8 cellular contexts compared by ENCODE assay signal in the genomic region with DNA sequence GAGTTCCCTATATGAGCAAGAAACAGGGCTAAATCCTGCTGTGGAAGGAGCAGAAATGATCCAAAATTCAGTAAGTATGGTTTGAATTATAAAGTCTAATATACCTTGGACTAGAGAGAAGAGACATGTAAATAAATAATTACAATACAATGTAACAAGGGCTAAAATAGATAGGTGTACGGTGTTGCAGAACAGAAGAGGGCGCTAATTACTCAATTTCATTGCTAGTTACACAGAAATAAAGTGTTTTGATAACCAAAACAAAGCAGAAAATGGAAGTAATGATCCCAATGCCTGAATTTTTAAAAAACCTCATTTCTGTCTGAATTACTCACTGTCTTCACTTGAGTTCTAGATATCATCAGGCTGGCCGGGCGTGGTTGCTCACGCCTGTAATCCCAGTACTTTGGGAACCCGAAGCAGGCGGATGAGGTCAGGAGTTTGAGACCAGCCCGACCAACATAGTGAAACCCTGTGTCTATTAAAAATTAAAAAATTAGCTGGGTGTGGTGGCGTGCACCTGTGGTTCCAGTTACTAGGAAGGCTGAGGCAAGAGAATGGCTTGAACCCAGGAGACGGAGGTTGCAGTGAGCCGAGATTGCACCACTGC. TPM values are rescaled to one million over a fixed set of nuclear protein-coding genes. Genes with fewer than 3 reads are reported as not detected.
A peak's percentile ranks its signal among the peaks of the same experiment; 100 is the strongest.
DNase-seq lines count a peak whose midpoint lies in the region; ATAC-seq and TF ChIP-seq lines count a peak whose summit lies in the region.

No MANE protein-coding gene starts in this region.

- peak; percentile 71 for ATAC-seq in GM21786 (IDR thresholded peaks at IDR 0.05; ENCODE audit: unreplicated experiment)

- CTCF ChIA-PET in CD4-positive, alpha-beta memory T cell (lab: Charles Lee; ENCODE audit: partially characterized antibody): interaction anchor here (2.6 kb wide), 1 partner anchor 53 kb away, joined by 6 read pairs; a partner anchor contains a TSS

- intact Hi-C loops in CD4-positive, alpha-beta memory T cell (cut with micrococcal nuclease): no loop called here
- intact Hi-C loops in lower leg skin (cut with DNase I; ENCODE audit: low total_unique reads): no loop called here

- H3K27ac Mint-ChIP-seq in CD4-positive, alpha-beta memory T cell: no peak overlapping the region

- POLR2A ChIA-PET in CD4-positive, alpha-beta memory T cell (lab: Charles Lee; ENCODE audit: partially characterized antibody): no interaction called here

- H3K9me3 Mint-ChIP-seq in CD4-positive, alpha-beta memory T cell: no peaks in the 10 kb centered on the region

- H3K36me3 ChIP-seq in CD4-positive, alpha-beta memory T cell (ENCODE audit: insufficient read depth, low read length): no peaks in the 10 kb centered on the region

- H3K9me3 ChIP-seq in CD4-positive, alpha-beta memory T cell (ENCODE audit: control insufficient read depth in 1 of 2, low read length in 2 of 2): no peaks in the 10 kb centered on the region

- no peaks in the 10 kb centered on the region for H3K27me3 Mint-ChIP-seq in CD4-positive, alpha-beta memory T cell

- peaks cover 0 to 5% of the 10 kb centered on the region in 2 donors for H3K36me3 Mint-ChIP-seq in CD4-positive, alpha-beta memory T cell

- no peak for TF ChIP-seq CTCF in lower leg skin (IDR thresholded peaks at IDR 0.05)

- H3K27me3 ChIP-seq in CD4-positive, alpha-beta memory T cell (ENCODE audit: insufficient read depth, low read length): no peaks in the 10 kb centered on the region

- no peaks in the 10 kb centered on the region for H3K4me1 ChIP-seq in CD4-positive, alpha-beta memory T cell (ENCODE audit: insufficient read depth, low read length)

- no peaks in the 10 kb centered on the region for H3K4me1 Mint-ChIP-seq in CD4-positive, alpha-beta memory T cell

- peak in 3 of 5 donors; percentile 10 to 23 (median 19) for DNase-seq in CD4-positive, alpha-beta memory T cell
- DNase-seq in NCI-H526 (lab: John Stamatoyannopoulos, UW) (peak; percentile 5 to 73), dermis microvascular lymphatic vessel endothelial cell (ENCODE audit: low read depth in 2 of 2) (peak; percentile 40 to 51), NCI-H187 (lab: John Stamatoyannopoulos, UW) (no peak), H4 (ENCODE audit: low spot score) (no peak), lower leg skin (ENCODE audit: low spot score in 2 of 2) (no peak)
- no peak for DNase-seq in stimulated activated naive CD4-positive, alpha-beta T cell (lab: John Stamatoyannopoulos, UW)

- no peak for TF ChIP-seq POLR2A in lower leg skin (IDR thresholded peaks at IDR 0.05)

- WGBS in lower leg skin, 2 donors: 73 to 77% methylated on average over 11 of the region's 11 CpGs

- H3K4me3 Mint-ChIP-seq in CD4-positive, alpha-beta memory T cell: no peak overlapping the region

- H3K4me3 ChIP-seq in CD4-positive, alpha-beta memory T cell (ENCODE audit: low read length in 2 of 2): no peak overlapping the region
- no peak overlapping the region for H3K4me3 ChIP-seq in lower leg skin (ENCODE audit: low read depth, poor library complexity, severe bottlenecking)

- no peak overlapping the region for H3K27ac ChIP-seq in CD4-positive, alpha-beta memory T cell (ENCODE audit: low read depth, low read length)

RNA-seq across cellular contexts. Expression of a gene that starts 8.3 kb away (rescaled TPM):
- total RNA-seq in CD4-positive, alpha-beta memory T cell: not detected
- polyA plus RNA-seq in CD4-positive, alpha-beta memory T cell: under 1 TPM in 1 of 2 donors, not detected in 1; 0.02 TPM
- total RNA-seq in dermis microvascular lymphatic vessel endothelial cell: under 0.01 TPM in 1 of 2 replicates, not detected in the other
- 0.62 and 1.1 TPM in 2 replicates for total RNA-seq in H4 (2014; rRNA removed; shearing (Covaris generic))
- 1 to 10 TPM in 1 of 4 donors, under 1 TPM in 3; 0.55 to 1.2 (median 0.79) TPM for total RNA-seq in lower leg skin

RNA-seq across cellular contexts. Expression of a gene that starts 52.9 kb away (rescaled TPM):
- 1 to 10 TPM; 3.1 to 3.4 TPM for total RNA-seq in CD4-positive, alpha-beta memory T cell
- 1 to 10 TPM; 3.7 to 4.6 TPM for polyA plus RNA-seq in CD4-positive, alpha-beta memory T cell
- total RNA-seq in dermis microvascular lymphatic vessel endothelial cell (1.0 and 1.4 TPM in 2 replicates), lower leg skin (1 to 10 TPM in 3 of 4 donors, under 1 TPM in 1; 0.59 to 2.6 (median 2.0) TPM)
- 2.5 and 5.1 TPM in 2 replicates for total RNA-seq in H4 (2014; rRNA removed; shearing (Covaris generic))

Comparison
In these comparisons a context has a peak if more than half of its experiments do, and no peak if none do; other contexts are left out.
1. DNase-seq: peak in CD4-positive, alpha-beta memory T cell (3 of 5), NCI-H526 (2 of 2) and dermis microvascular lymphatic vessel endothelial cell (2 of 2); none in stimulated activated naive CD4-positive, alpha-beta T cell (0 of 6), NCI-H187 (0 of 2), H4 (single experiment) and lower leg skin (0 of 2).